ENCODE assay signal across 2 cellular contexts in genomic region chr16:3059041-3059722, GRCh38.
TF ChIP-seq lines count a peak whose summit lies in the region.

No MANE protein-coding gene starts in this region.

TF ChIP-seq in HEK293, 187 proteins besides CTCF, POLR2A, EP300 and RAD21 (continues in another document):
- TF ChIP-seq KLF9 (tag by site-specific recombination; IDR thresholded peaks at IDR 0.05; ENCODE audit: low read depth) = peak; percentile 78
- peak; percentile 79 for TF ChIP-seq GLIS2 (tag by site-specific recombination; IDR thresholded peaks at IDR 0.05)
- 0 out of 2 replicates have a peak, but pooled peaks have one; percentile 11 for TF ChIP-seq ZFHX2 (tag by site-specific recombination; conservative IDR thresholded peaks at IDR 0.05)
- no peak for TF ChIP-seq ZNF791 (tag by site-specific recombination; IDR thresholded peaks at IDR 0.05)
- TF ChIP-seq ZFP37 (tag by site-specific recombination; IDR thresholded peaks at IDR 0.05) = no peak
- TF ChIP-seq ZNF571 (tag by site-specific recombination; IDR thresholded peaks at IDR 0.05) = no peak
- TF ChIP-seq SCRT2 (tag by site-specific recombination; IDR thresholded peaks at IDR 0.05) = no peak
- peak; percentile 63 for TF ChIP-seq SP2 (tag by site-specific recombination; IDR thresholded peaks at IDR 0.05)
- no peak for TF ChIP-seq ZFP3 (tag by site-specific recombination; IDR thresholded peaks at IDR 0.05; ENCODE audit: low read depth)
- TF ChIP-seq SP7 (tag by site-specific recombination; IDR thresholded peaks at IDR 0.05) = peak; percentile 29; the same call in 1 of the 2 replicates
- TF ChIP-seq ZNF558 (tag by site-specific recombination; IDR thresholded peaks at IDR 0.05) = no peak
- TF ChIP-seq ZNF623 (tag by site-specific recombination; IDR thresholded peaks at IDR 0.05) = no peak
- no peak for TF ChIP-seq ZNF521 (tag by site-specific recombination; IDR thresholded peaks at IDR 0.05)
- no peak for TF ChIP-seq ZNF239 (tag by site-specific recombination; IDR thresholded peaks at IDR 0.05)
- TF ChIP-seq ZNF280D (tag by site-specific recombination; IDR thresholded peaks at IDR 0.05) = no peak
- TF ChIP-seq ZBTB44 (tag by site-specific recombination; IDR thresholded peaks at IDR 0.05) = peak; percentile 28; the same call in 1 of the 2 replicates
- TF ChIP-seq ZNF140 (tag by site-specific recombination; IDR thresholded peaks at IDR 0.05) = no peak
- no peak for TF ChIP-seq GLI2 (tag by site-specific recombination; IDR thresholded peaks at IDR 0.05; ENCODE audit: borderline replicate concordance, low read depth)
- TF ChIP-seq ZBTB17 (tag by site-specific recombination; IDR thresholded peaks at IDR 0.05) = peak; percentile 22; the same call in 1 of the 2 replicates
- TF ChIP-seq ZBTB49 (tag by site-specific recombination; IDR thresholded peaks at IDR 0.05; ENCODE audit: low read depth) = no peak
- no peak for TF ChIP-seq MZF1 (tag by site-specific recombination; IDR thresholded peaks at IDR 0.05; ENCODE audit: borderline replicate concordance)
- TF ChIP-seq ZBTB7A (tag by site-specific recombination; IDR thresholded peaks at IDR 0.05; ENCODE audit: low read depth) = 0 out of 2 replicates have a peak, but pooled peaks have one; percentile 57
- TF ChIP-seq ZXDB (tag by site-specific recombination; IDR thresholded peaks at IDR 0.05) = peak; percentile 92
- TF ChIP-seq ZNF645 (tag by site-specific recombination; IDR thresholded peaks at IDR 0.05) = no peak
- TF ChIP-seq ZNF184 (tag by site-specific recombination; IDR thresholded peaks at IDR 0.05) = peak; percentile 36; the same call in 1 of the 2 replicates

TF ChIP-seq in GM12878, 131 proteins besides CTCF, POLR2A, EP300 and RAD21:
- TF ChIP-seq MYC (IDR thresholded peaks at IDR 0.05; ENCODE audit: insufficient read depth, insufficient read length, insufficient replicate concordance, low read length, severe bottlenecking) (no peak), ZBTB33 (IDR thresholded peaks at IDR 0.05) (no peak), CREM (IDR thresholded peaks at IDR 0.05; ENCODE audit: low read depth) (0 out of 2 replicates have a peak, but pooled peaks have one; percentile 15), NR2C1 (IDR thresholded peaks at IDR 0.05) (peak; percentile 18; the same call in 1 of the 2 replicates), ZNF592 (IDR thresholded peaks at IDR 0.05) (peak; percentile 87), POLR2AphosphoS2 (IDR thresholded peaks at IDR 0.05; ENCODE audit: low read depth, low read length) (no peak), EGR1 (IDR thresholded peaks at IDR 0.05; ENCODE audit: borderline replicate concordance in 1 of 2, low read depth in 2 of 2, low read length in 2 of 2) (peak in 1 of 2 experiments; percentile 63; a peak in 2 of 3 replicates), NKRF (conservative IDR thresholded peaks at IDR 0.05) (peak; percentile 55), USF1 (IDR thresholded peaks at IDR 0.05; ENCODE audit: borderline replicate concordance, extremely low read length, insufficient read depth, low read depth, low read length) (no peak), NRF1 (conservative IDR thresholded peaks at IDR 0.05; ENCODE audit: low read depth, low read length) (peak; percentile 61), NBN (IDR thresholded peaks at IDR 0.05) (0 out of 2 replicates have a peak, but pooled peaks have one; percentile 23), GATAD2B (conservative IDR thresholded peaks at IDR 0.05; ENCODE audit: low read depth) (peak; percentile 93), HDGF (IDR thresholded peaks at IDR 0.05) (no peak), YY1 (IDR thresholded peaks at IDR 0.05; ENCODE audit: low read depth, low read length) (peak; percentile 72), GABPA (IDR thresholded peaks at IDR 0.05; ENCODE audit: low read depth) (no peak), ZNF217 (IDR thresholded peaks at IDR 0.05) (peak; percentile 55; the same call in 1 of the 2 replicates), MAX (IDR thresholded peaks at IDR 0.05; ENCODE audit: low read depth, low read length) (peak; percentile 44; the same call in 1 of the 2 replicates), HDAC2 (IDR thresholded peaks at IDR 0.05) (no peak), STAT1 (conservative IDR thresholded peaks at IDR 0.05) (no peak), ZNF687 (IDR thresholded peaks at IDR 0.05) (peak; percentile 60; the same call in 1 of the 2 replicates), MXI1 (IDR thresholded peaks at IDR 0.05; ENCODE audit: low read depth, low read length) (peak; percentile 37), ESRRA (IDR thresholded peaks at IDR 0.05; ENCODE audit: low read length) (no peak), KAT2A (conservative IDR thresholded peaks at IDR 0.05; ENCODE audit: control insufficient read depth, low read depth, low read length) (no peak), CBFB (IDR thresholded peaks at IDR 0.05; ENCODE audit: low read depth) (no peak), RELA (IDR thresholded peaks at IDR 0.05; ENCODE audit: borderline replicate concordance, partially characterized antibody) (no peak), DPF2 (IDR thresholded peaks at IDR 0.05) (peak; percentile 58), MEF2B (IDR thresholded peaks at IDR 0.05; ENCODE audit: partially characterized antibody, poor library complexity, severe bottlenecking) (peak; percentile 17), SMC3 (IDR thresholded peaks at IDR 0.05; ENCODE audit: borderline replicate concordance, low read length) (peak; percentile 82), IKZF1 (conservative IDR thresholded peaks at IDR 0.05) (peak; percentile 78), PAX8 (IDR thresholded peaks at IDR 0.05) (no peak), ZNF24 (IDR thresholded peaks at IDR 0.05) (peak; percentile 44; the same call in 1 of the 2 replicates), PAX5 (IDR thresholded peaks at IDR 0.05; ENCODE audit: borderline replicate concordance, low read depth, low read length) (no peak), MEF2A (IDR thresholded peaks at IDR 0.05; ENCODE audit: insufficient read depth, low read depth, low read length) (0 out of 2 replicates have a peak, but pooled peaks have one; percentile 19), SMARCA5 (IDR thresholded peaks at IDR 0.05) (peak; percentile 96), LARP7 (IDR thresholded peaks at IDR 0.05) (peak; percentile 91), BHLHE40 (IDR thresholded peaks at IDR 0.05; ENCODE audit: borderline replicate concordance in 1 of 2, low read depth in 2 of 2, low read length in 1 of 2) (peak in 1 of 2 experiments; percentile 75; a peak in 2 of 4 replicates), RB1 (IDR thresholded peaks at IDR 0.05; ENCODE audit: borderline replicate concordance) (peak; percentile 72; the same call in 1 of the 2 replicates), BACH1 (IDR thresholded peaks at IDR 0.05; ENCODE audit: borderline replicate concordance) (peak; percentile 74; the same call in 1 of the 2 replicates)
